8 cellular contexts compared by ENCODE assay signal in the genomic region with DNA sequence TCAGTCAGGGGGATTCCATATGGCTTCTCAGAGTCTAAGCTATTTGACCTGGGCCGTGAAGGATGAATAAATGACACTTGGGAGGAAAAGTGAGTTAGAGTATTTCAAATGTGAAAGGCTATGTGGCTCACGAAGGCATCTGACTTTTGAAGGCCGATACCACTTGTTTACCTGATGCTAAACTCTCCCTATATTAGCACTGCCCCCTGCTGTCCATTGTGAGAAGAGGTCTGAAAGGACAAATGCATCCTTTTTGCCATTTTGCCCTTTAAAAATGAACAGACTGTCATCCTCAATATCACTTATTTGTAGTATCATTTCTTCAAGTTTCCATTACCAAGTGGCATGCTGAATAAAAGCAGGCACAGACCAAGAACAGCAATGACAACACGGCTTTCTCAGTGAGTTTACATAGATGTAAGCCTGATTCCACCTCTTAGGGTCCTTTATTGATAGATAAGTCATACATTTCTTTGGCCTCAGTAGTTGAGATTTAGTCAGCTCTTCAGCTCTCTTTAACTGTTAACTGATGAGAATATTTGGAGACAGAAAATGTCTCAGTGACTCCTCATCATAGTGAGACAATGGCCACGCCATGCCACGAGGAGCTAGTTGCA. TPM values are rescaled to one million over a fixed set of nuclear protein-coding genes. Genes with fewer than 3 reads are reported as not detected.
DNase-seq lines count a peak whose midpoint lies in the region; ATAC-seq and TF ChIP-seq lines count a peak whose summit lies in the region.

No MANE protein-coding gene starts in this region.

- peak; percentile 76 for DNase-seq in ACHN
- peak; percentile 62 for DNase-seq in NCI-H460 (ENCODE audit: extremely low read depth, low read depth)
- DNase-seq in activated CD4-positive, alpha-beta T cell treated with anti-CD3 and anti-CD28 coated beads for 4 hours = peak; percentile 72 to 81
- DNase-seq in effector memory CD8-positive, alpha-beta T cell = peak; percentile 69 to 79 (median 69)
- peak in 8 of 9 donors; percentile 48 to 75 (median 70) for DNase-seq in naive thymus-derived CD4-positive, alpha-beta T cell
- DNase-seq in testis = peak; percentile 71

- no peaks in the 10 kb centered on the region for H3K27me3 Mint-ChIP-seq in effector memory CD8-positive, alpha-beta T cell
- no peaks in the 10 kb centered on the region for H3K27me3 Mint-ChIP-seq in naive thymus-derived CD4-positive, alpha-beta T cell

- H3K4me3 ChIP-seq in naive thymus-derived CD4-positive, alpha-beta T cell (ENCODE audit: low read length) = no peak overlapping the region
- no peak overlapping the region for H3K4me3 ChIP-seq in testis

- H3K36me3 Mint-ChIP-seq in effector memory CD8-positive, alpha-beta T cell (ENCODE audit: insufficient read depth) = peaks cover 3% of the 10 kb centered on the region
- peaks cover 0 to 27% (median 8%) of the 10 kb centered on the region in 5 donors for H3K36me3 Mint-ChIP-seq in naive thymus-derived CD4-positive, alpha-beta T cell

- peaks cover 27 to 43% of the 10 kb centered on the region in 2 donors for H3K4me1 ChIP-seq in naive thymus-derived CD4-positive, alpha-beta T cell (ENCODE audit: control insufficient read depth in 2 of 2, insufficient read depth in 2 of 2, low read length in 2 of 2)
- H3K4me1 ChIP-seq in testis = no peaks in the 10 kb centered on the region

- H3K27ac ChIP-seq in naive thymus-derived CD4-positive, alpha-beta T cell (ENCODE audit: low read depth, low read length) = peak overlapping the region; percentile 23
- no peak overlapping the region for H3K27ac ChIP-seq in testis

- no peaks in the 10 kb centered on the region for H3K9me3 Mint-ChIP-seq in effector memory CD8-positive, alpha-beta T cell
- H3K9me3 Mint-ChIP-seq in naive thymus-derived CD4-positive, alpha-beta T cell = peaks cover 0 to 2% (median 0%) of the 10 kb centered on the region in 11 donors

- H3K4me3 Mint-ChIP-seq in effector memory CD8-positive, alpha-beta T cell = peak overlapping the region; percentile 35 to 64
- H3K4me3 Mint-ChIP-seq in naive thymus-derived CD4-positive, alpha-beta T cell = peak overlapping the region in 9 of 10 donors; percentile 9 to 70 (median 40)

- in situ Hi-C loops in ACHN (cut with HindIII; ENCODE audit: low pct_ligation_motif_present, low pct_unique_long_range_greater_than_20kb, low sequenced_read_pairs) = no loop called here

- CTCF ChIA-PET in naive thymus-derived CD4-positive, alpha-beta T cell (lab: Charles Lee) = interaction anchor here (0.7 to 4.9 kb wide), 40 partner anchors 10 to 660 kb away, joined by 3 to 58 read pairs (median 4); no protein-coding TSS in a partner anchor

- POLR2A ChIA-PET in naive thymus-derived CD4-positive, alpha-beta T cell (lab: Charles Lee) = interaction anchor here (0.6 to 2.7 kb wide), 6 partner anchors 12 to 138 kb away, joined by 3 to 12 read pairs (median 3); no protein-coding TSS in a partner anchor

- TF ChIP-seq POLR2A in testis (IDR thresholded peaks at IDR 0.05) = no peak

- intact Hi-C loops in naive thymus-derived CD4-positive, alpha-beta T cell (cut with micrococcal nuclease) = loop anchor here (1.0 to 10.0 kb wide), 19 partner anchors 15 to 1800 kb away; no protein-coding TSS in a partner anchor
- intact Hi-C loops in testis (cut with DNase I; ENCODE audit: low total_unique reads) = no loop called here

- peak; percentile 58 for ATAC-seq in GM18498 (IDR thresholded peaks at IDR 0.05; ENCODE audit: unreplicated experiment)
- peak; percentile 55 for ATAC-seq in HG02943 (IDR thresholded peaks at IDR 0.05; ENCODE audit: low read depth, unreplicated experiment)
- ATAC-seq in effector memory CD8-positive, alpha-beta T cell (replicated peaks) = peak; percentile 90
- ATAC-seq in naive thymus-derived CD4-positive, alpha-beta T cell = peak; percentile 93

- WGBS in testis, 2 donors = 65 to 67% methylated on average over 6 of the region's 6 CpGs

- peak; percentile 63 to 71 (median 69) for TF ChIP-seq CTCF in testis (IDR thresholded peaks at IDR 0.05)

- peak overlapping the region; percentile 90 for H3K27ac Mint-ChIP-seq in effector memory CD8-positive, alpha-beta T cell
- H3K27ac Mint-ChIP-seq in naive thymus-derived CD4-positive, alpha-beta T cell = peak overlapping the region; percentile 64 to 90 (median 87)

- H3K9me3 ChIP-seq in naive thymus-derived CD4-positive, alpha-beta T cell (ENCODE audit: control insufficient read depth in 2 of 3, low read length in 3 of 3) = no peaks in the 10 kb centered on the region
- H3K9me3 ChIP-seq in testis = no peaks in the 10 kb centered on the region

- H3K36me3 ChIP-seq in naive thymus-derived CD4-positive, alpha-beta T cell (ENCODE audit: control insufficient read depth in 2 of 3, insufficient read depth in 3 of 3, low read length in 3 of 3) = no peaks in the 10 kb centered on the region
- H3K36me3 ChIP-seq in testis (ENCODE audit: low read depth, missing control alignments) = no peaks in the 10 kb centered on the region

- H3K27me3 ChIP-seq in naive thymus-derived CD4-positive, alpha-beta T cell (ENCODE audit: control insufficient read depth in 2 of 2, insufficient read depth in 2 of 2, low read length in 2 of 2) = no peaks in the 10 kb centered on the region
- no peaks in the 10 kb centered on the region for H3K27me3 ChIP-seq in testis

- peaks cover 34 to 64% of the 10 kb centered on the region in 2 donors for H3K4me1 Mint-ChIP-seq in effector memory CD8-positive, alpha-beta T cell (ENCODE audit: low read depth in 2 of 2)
- peaks cover 51 to 97% (median 90%) of the 10 kb centered on the region in 7 donors for H3K4me1 Mint-ChIP-seq in naive thymus-derived CD4-positive, alpha-beta T cell

RNA-seq across cellular contexts. Expression of gene DOCK10, which starts 40.1 kb away (rescaled TPM):
- total RNA-seq in NCI-H460 (2014; rRNA removed; shearing (Covaris generic)) = 17.5 and 23.9 TPM in 2 replicates
- 26.8 and 38.7 TPM in 2 replicates for polyA plus RNA-seq in NCI-H460 (2014; cell fraction: nucleus; rRNA removed)
- 100 to 1,000 TPM; 200 to 275 (median 231) TPM for total RNA-seq in naive thymus-derived CD4-positive, alpha-beta T cell
- polyA plus RNA-seq in naive thymus-derived CD4-positive, alpha-beta T cell = 10 to 100 TPM; 64.2 to 71.2 TPM
- 10 to 100 TPM; 11.4 to 20.2 TPM for total RNA-seq in testis
- 2.9 TPM for polyA plus RNA-seq in testis (ENCODE audit: insufficient read depth, low read depth, low replicate concordance)
